Comparison of ENCODE assay signal across 8 cellular contexts in the genomic region with DNA sequence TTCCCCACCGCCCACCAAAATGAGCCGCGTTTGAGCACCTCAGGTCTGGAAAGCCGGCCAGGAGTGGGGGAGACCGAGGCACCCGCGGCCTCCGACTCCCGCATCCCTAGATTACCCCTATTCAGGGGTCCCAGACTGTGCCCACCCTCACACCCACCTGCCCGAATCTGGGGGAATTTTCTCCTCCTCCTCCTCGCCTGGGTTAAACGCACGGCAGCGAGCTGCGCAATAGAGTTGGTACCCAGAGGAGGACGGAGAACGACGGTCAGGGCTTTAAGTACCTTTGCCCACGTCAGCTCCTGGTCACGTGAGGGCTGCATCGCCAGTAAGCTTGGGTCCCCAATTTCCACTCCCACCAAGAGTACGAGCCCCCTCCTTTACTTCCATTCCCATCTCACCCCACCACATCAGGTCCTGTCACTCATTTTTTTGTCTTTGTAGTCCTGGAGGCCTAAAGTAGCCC. TPM values are rescaled to one million over a fixed set of nuclear protein-coding genes. Genes with fewer than 3 reads are reported as not detected.
A peak's percentile ranks its signal among the peaks of the same experiment; 100 is the strongest.
DNase-seq lines count a peak whose midpoint lies in the region; ATAC-seq and TF ChIP-seq lines count a peak whose summit lies in the region.

Gene ARMCX2 (minus strand): TSS at position 250 of the 463 bp plus-strand sequence. CDS start 2,262 bp downstream, outside the sequence.

- TF ChIP-seq POLR2A in adrenal gland (IDR thresholded peaks at IDR 0.05) (peak; percentile 60 to 66), heart left ventricle (IDR thresholded peaks at IDR 0.05) (peak in 1 of 2 donors; percentile 44)

- no peaks in the 10 kb centered on the region for H3K4me1 ChIP-seq in adrenal gland (replicated peaks in 1 of 2)
- peaks cover 0 to 7% (median 0%) of the 10 kb centered on the region in 12 donors for H3K4me1 ChIP-seq in heart left ventricle

- H3K27me3 ChIP-seq in adrenal gland = peaks cover 8% of the 10 kb centered on the region
- H3K27me3 ChIP-seq in heart left ventricle = peaks cover 0 to 24% (median 0%) of the 10 kb centered on the region in 9 donors

- H3K4me3 ChIP-seq in adrenal gland (peak within 1 kb of the TSS in 2 of 4 donors; percentile 49 to 72), heart left ventricle (peak within 1 kb of the TSS; percentile 32 to 83 (median 62))

- H3K36me3 ChIP-seq in adrenal gland (replicated peaks in 1 of 2) (peaks cover 0 to 6% of the 10 kb centered on the region in 2 donors), heart left ventricle (peaks cover 0 to 13% (median 2%) of the 10 kb centered on the region in 9 donors)

- H3K27ac ChIP-seq in adrenal gland = peak within 1 kb of the TSS in 3 of 5 donors; percentile 41 to 84 (median 74)
- peak within 1 kb of the TSS; percentile 6 to 75 (median 64) for H3K27ac ChIP-seq in heart left ventricle

- intact Hi-C loops in adrenal gland (cut with DNase I) (loop anchor here in 1 of 2 donors (5.0 kb wide), 1 partner anchor 42 kb away; the partner anchor contains the start of gene ARMCX6), heart left ventricle (cut with DNase I) (no loop called here)

- no peaks in the 10 kb centered on the region for H3K9me3 ChIP-seq in adrenal gland (replicated peaks in 1 of 3)
- no peaks in the 10 kb centered on the region for H3K9me3 ChIP-seq in heart left ventricle

- WGBS in adrenal gland, 4 donors = 1 to 37% (median 19%) methylated on average over 16 to 22 of the region's 22 CpGs
- WGBS in heart left ventricle, 4 donors = 1 to 33% (median 16%) methylated on average over 22 of the region's 22 CpGs

- DNase-seq in COR-L47 (lab: John Stamatoyannopoulos, UW) = peak; percentile 28
- DNase-seq in NCI-H146 (lab: John Stamatoyannopoulos, UW) = peak; percentile 54
- DNase-seq in adrenal gland = peak; percentile 50 to 82 (median 55)
- DNase-seq in heart left ventricle = peak; percentile 52 to 67 (median 59)
- DNase-seq in omental fat pad (ENCODE audit: low spot score) = no peak
- DNase-seq in activated effector memory CD4-positive, alpha-beta T cell treated with anti-CD3 and anti-CD28 coated beads, Interleukin-2, amount 50 U/mL, for 16 hours = no peak
- no peak for DNase-seq in stimulated activated CD4-positive, alpha-beta T cell treated with anti-CD3 and anti-CD28 coated beads, Interleukin-1b, Interleukin-23, amount 100 ng/mL, for 48 hours

- TF ChIP-seq CTCF in adrenal gland (IDR thresholded peaks at IDR 0.05) (no peak), heart left ventricle (IDR thresholded peaks at IDR 0.05) (no peak), omental fat pad (IDR thresholded peaks at IDR 0.05) (no peak)

- ATAC-seq in GM19467 (IDR thresholded peaks at IDR 0.05; ENCODE audit: unreplicated experiment) = peak; percentile 49
- peak; percentile 66 to 87 (median 82) for ATAC-seq in heart left ventricle
- peak; percentile 17 for ATAC-seq in omental fat pad (ENCODE audit: low FRiP score)

RNA-seq across cellular contexts. Expression of gene ARMCX2, which starts in this region (rescaled TPM):
- total RNA-seq in adrenal gland (100 to 1,000 TPM in 2 of 8 donors, 10 to 100 TPM in 6; 38.3 to 148 (median 75.3) TPM), heart left ventricle (10 to 100 TPM; 23.2 to 45.4 (median 40.5) TPM), omental fat pad (10 to 100 TPM in 3 of 4 donors, 1 to 10 TPM in 1; 9.7 to 32.1 (median 20.0) TPM)
- polyA plus RNA-seq in adrenal gland (100 to 1,000 TPM in 1 of 3 donors, 10 to 100 TPM in 2; 62.0 to 183 (median 64.2) TPM), heart left ventricle (10 to 100 TPM; 14.0 to 29.5 TPM)

Comparison
In these comparisons a context has a peak if more than half of its experiments do, and no peak if none do; other contexts are left out.
1. DNase-seq: peak in COR-L47 (single experiment), NCI-H146 (single experiment), adrenal gland (7 of 7) and heart left ventricle (5 of 5); none in omental fat pad (single experiment), activated effector memory CD4-positive, alpha-beta T cell treated with anti-CD3 and anti-CD28 coated beads, Interleukin-2, amount 50 U/mL, for 16 hours (single experiment) and stimulated activated CD4-positive, alpha-beta T cell treated with anti-CD3 and anti-CD28 coated beads, Interleukin-1b, Interleukin-23, amount 100 ng/mL, for 48 hours (single experiment).
2. ATAC-seq: peak in every context shown above with its lines; median percentile 82 in heart left ventricle; 49 in GM19467; 17 in omental fat pad.